ENCODE assay signal across 23 cellular contexts in the genomic region with DNA sequence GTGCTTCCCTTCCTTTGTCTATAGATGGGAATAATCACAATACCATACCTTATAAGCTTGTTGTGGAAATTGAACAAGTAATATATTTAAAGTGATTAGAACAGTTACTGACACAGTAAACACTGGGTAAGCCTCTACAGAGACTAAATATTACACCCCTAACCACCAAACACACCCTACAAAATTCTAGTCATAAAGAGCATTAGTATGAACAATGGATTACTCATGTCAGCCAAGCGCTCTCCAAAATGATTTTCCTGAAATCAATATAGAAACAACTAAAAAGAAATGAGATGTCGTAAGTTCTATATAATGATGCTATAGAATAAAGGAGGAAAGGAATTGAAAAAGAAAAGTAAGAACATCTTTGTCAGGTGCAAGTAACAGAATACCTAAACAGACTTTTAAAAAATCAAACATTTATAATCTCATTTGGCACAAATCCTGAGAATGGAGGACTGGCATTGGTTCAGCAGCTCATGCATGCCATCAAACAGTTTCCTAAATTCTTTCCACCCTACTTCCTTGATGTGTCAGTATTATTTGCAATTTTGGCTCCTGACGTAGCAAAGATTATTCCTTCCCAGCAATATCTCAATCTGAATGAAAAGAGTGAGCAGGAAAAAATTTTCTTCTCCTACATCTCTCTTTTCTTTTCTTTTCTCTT.
"Had no signal": no experiment of that assay in that cellular context is flagged by ENCODE, and none has a peak within 500 bp of the region (broad histone marks: within the 10 kb centered on the region; RNA-seq: fewer than 3 reads in every experiment).

No MANE protein-coding gene starts in this region.

- DNase-seq: activated CD4-positive, alpha-beta T cell treated with anti-CD3 and anti-CD28 coated beads for 1 hour; activated CD4-positive, alpha-beta T cell treated with anti-CD3 and anti-CD28 coated beads, Interleukin-2, amount 50 U/mL, for 4 hours; activated CD8-positive, alpha-beta memory T cell treated with anti-CD3 and anti-CD28 coated beads for 24 hours; activated CD8-positive, alpha-beta memory T cell treated with anti-CD3 and anti-CD28 coated beads, Interleukin-2, amount 50 U/mL, for 4 hours; activated effector memory CD4-positive, alpha-beta T cell treated with Interleukin-2 at 50 U/mL for 16 hours; activated naive CD4-positive, alpha-beta T cell treated with anti-CD3 and anti-CD28 coated beads for 36 hours; activated naive CD8-positive, alpha-beta T cell treated with anti-CD3 and anti-CD28 coated beads, Interleukin-2, amount 10 ng/mL, durations not matched to agents 7 days and 5 days; activated T-cell treated with anti-CD3 and anti-CD28 coated beads, Interleukin-2, amount 50 U/mL, for 4 hours; amniotic stem cell; erythroblast; gastrocnemius medialis; hippocampal formation; left ventricle myocardium superior; ovary; stimulated activated CD4-positive, alpha-beta T cell treated with anti-CD3 and anti-CD28 coated beads, Interleukin-4, amount 100 ng/mL, for 24 hours; T-helper 1 cell; tibial artery; WERI-Rb-1 had no signal

- H3K27ac ChIP-seq: gastrocnemius medialis, neutrophil, ovary, prostate gland, tibial artery, WERI-Rb-1 had no signal

- H3K36me3 Mint-ChIP-seq: activated naive CD8-positive, alpha-beta T cell treated with anti-CD3 and anti-CD28 coated beads, Interleukin-2, amount 10 ng/mL, durations not matched to agents 7 days and 5 days; memory B cell had no signal

- H3K9me3 Mint-ChIP-seq: activated naive CD4-positive, alpha-beta T cell treated with anti-CD3 and anti-CD28 coated beads for 36 hours; activated naive CD8-positive, alpha-beta T cell treated with anti-CD3 and anti-CD28 coated beads, Interleukin-2, amount 10 ng/mL, durations not matched to agents 7 days and 5 days; activated T-cell treated with anti-CD3 and anti-CD28 coated beads, Interleukin-2, amount 50 U/mL, for 4 hours; memory B cell; nephron had no signal

- H3K4me3 ChIP-seq: gastrocnemius medialis, ovary, prostate gland, tibial artery had no signal

- H3K9me3 ChIP-seq: gastrocnemius medialis, neutrophil, ovary, prostate gland, tibial artery had no signal

- H3K36me3 ChIP-seq: gastrocnemius medialis, neutrophil, ovary, prostate gland, tibial artery, WERI-Rb-1 had no signal

- H3K4me1 ChIP-seq: prostate gland had no signal

- H3K4me3 Mint-ChIP-seq: activated naive CD4-positive, alpha-beta T cell treated with anti-CD3 and anti-CD28 coated beads for 36 hours; activated naive CD8-positive, alpha-beta T cell treated with anti-CD3 and anti-CD28 coated beads, Interleukin-2, amount 10 ng/mL, durations not matched to agents 7 days and 5 days; activated T-cell treated with anti-CD3 and anti-CD28 coated beads, Interleukin-2, amount 50 U/mL, for 4 hours; memory B cell; nephron; stimulated activated naive CD8-positive, alpha-beta T cell treated with anti-CD3 and anti-CD28 coated beads, Interleukin-15, Interleukin-2, amounts not matched to agents 100 ng/mL and 50 ng/mL, for 24 hours had no signal

- H3K27ac Mint-ChIP-seq: activated naive CD4-positive, alpha-beta T cell treated with anti-CD3 and anti-CD28 coated beads for 36 hours; activated naive CD8-positive, alpha-beta T cell treated with anti-CD3 and anti-CD28 coated beads, Interleukin-2, amount 10 ng/mL, durations not matched to agents 7 days and 5 days; memory B cell; nephron; stimulated activated naive CD8-positive, alpha-beta T cell treated with anti-CD3 and anti-CD28 coated beads, Interleukin-15, Interleukin-2, amounts not matched to agents 100 ng/mL and 50 ng/mL, for 24 hours had no signal

- H3K27me3 ChIP-seq: gastrocnemius medialis, neutrophil, ovary, tibial artery had no signal

- ATAC-seq: activated T-cell treated with anti-CD3 and anti-CD28 coated beads, Interleukin-2, amount 50 U/mL, for 4 hours; gastrocnemius medialis; left ventricle myocardium superior had no signal
